ENCODE assay signal across 7 cellular contexts in genomic region chr13:26163812-26164211, GRCh38.
"Had no signal": no experiment of that assay in that cellular context is flagged by ENCODE, and none has a peak within 500 bp of the region (broad histone marks: within the 10 kb centered on the region; RNA-seq: fewer than 3 reads in every experiment).

No MANE protein-coding gene starts in this region.

- FAIRE-seq: HepG2, HTR-8/SVneo had no signal

- DNase-seq: IMR-90, KBM-7, KG1 had no signal

- H3K9ac ChIP-seq: KMS-11 had no signal

- H3K27ac ChIP-seq: HL-60, KMS-11 had no signal

- H3K4me2 ChIP-seq: KMS-11 had no signal

- ATAC-seq: HepG2 had no signal
